Comparison of ENCODE assay signal across 23 cellular contexts in the genomic region with DNA sequence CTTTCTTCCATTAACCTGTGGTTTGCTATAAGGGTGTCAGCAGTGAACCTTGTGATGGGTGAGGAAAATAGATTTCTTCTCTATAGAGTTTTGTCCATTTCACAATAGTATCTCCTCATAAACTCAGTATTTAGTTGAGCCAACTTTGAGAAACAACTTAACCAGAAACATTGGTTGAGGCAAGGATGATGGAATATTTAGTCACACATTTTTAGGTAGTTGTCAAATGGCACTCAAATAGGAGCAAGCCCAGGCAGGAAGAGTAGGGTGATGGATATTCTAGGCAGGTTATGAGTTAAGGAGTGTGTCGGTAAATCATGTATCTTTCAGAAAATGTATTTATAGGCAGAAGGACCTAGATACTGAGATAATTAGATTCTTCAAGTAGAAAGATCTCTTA.
"Had no signal": no experiment of that assay in that cellular context is flagged by ENCODE, and none has a peak within 500 bp of the region (broad histone marks: within the 10 kb centered on the region; RNA-seq: fewer than 3 reads in every experiment).

No MANE protein-coding gene starts in this region.

- DNase-seq: IMR-90, Karpas-422, KG1, MM.1S, NCI-H1092 treated with DMSO at 0.1 percent for 48 hours, NCI-H1436, NCI-H187, NCI-H2029, NCI-H2081 treated with DMSO at 0.1 percent for 48 hours, NCI-H2171, NCI-H226, NCI-H446, NCI-H510A, NCI-H524 treated with DMSO at 0.1 percent for 48 hours, NCI-H69, NCI-H774, RPMI8226, SHP77 treated with DMSO at 0.1 percent for 48 hours, SJCRH30 had no signal

- H3K4me1 ChIP-seq: SJCRH30 had no signal

- H3K36me3 ChIP-seq: SJCRH30 had no signal

- FAIRE-seq: HepG2, RCC 7860 had no signal

- H3K4me3 ChIP-seq: SJCRH30 had no signal

- H3K27ac ChIP-seq: SJCRH30 had no signal

- ATAC-seq: HepG2, Right ventricle myocardium inferior, SK-N-SH treated with all-trans-retinoic acid at 6 μM for 48 hours had no signal

- H3K27me3 ChIP-seq: SJCRH30 had no signal
